Comparison of ENCODE assay signal across 8 cellular contexts in genomic region chr11:62593434-62594044, GRCh38. TPM values are rescaled to one million over a fixed set of nuclear protein-coding genes. Genes with fewer than 3 reads are reported as not detected.
DNase-seq lines count a peak whose midpoint lies in the region; ATAC-seq, FAIRE-seq and TF ChIP-seq lines count a peak whose summit lies in the region.

No MANE protein-coding gene starts in this region.

- H3K4me3 ChIP-seq in A549, result no peak overlapping the region
- no peak overlapping the region for H3K4me3 ChIP-seq in effector memory CD4-positive, alpha-beta T cell (ENCODE audit: insufficient read depth, low read depth, low read length, poor library complexity, severe bottlenecking)
- H3K4me3 ChIP-seq in mucosa of descending colon, result no peak overlapping the region

- H3K36me3 ChIP-seq in effector memory CD4-positive, alpha-beta T cell (ENCODE audit: control insufficient read depth, insufficient read depth, low read length), result peaks cover 48% of the 10 kb centered on the region
- no peaks in the 10 kb centered on the region for H3K36me3 ChIP-seq in mucosa of descending colon (ENCODE audit: low read depth)

- TF ChIP-seq RAD21 in A549 (conservative IDR thresholded peaks at IDR 0.05 in 1 of 2, IDR thresholded peaks at IDR 0.05 in 1 of 2), result peak; percentile 56 to 58; a peak in 4 of 5 replicates

- peak; percentile 63 for TF ChIP-seq CTCF in A549 (IDR thresholded peaks at IDR 0.05)
- TF ChIP-seq CTCF in GM13976 (IDR thresholded peaks at IDR 0.05; ENCODE audit: borderline replicate concordance, control extremely low read depth, extremely low read depth, insufficient read depth, missing control alignments), result peak; percentile 61
- TF ChIP-seq CTCF in mucosa of descending colon (IDR thresholded peaks at IDR 0.05), result peak; percentile 61

- intact Hi-C loops in activated CD4-positive, alpha-beta memory T cell treated with anti-CD3 and anti-CD28 coated beads for 36 hours (cut with micrococcal nuclease), result loop anchor here (1.0 to 5.0 kb wide), 3 partner anchors 101 to 169 kb away; partner anchors contain the start of genes BSCL2, GNG3 and POLR2G
- intact Hi-C loops in mucosa of descending colon (cut with DNase I, micrococcal nuclease), result no loop called here

- H3K4me1 ChIP-seq in A549 (peaks cover 37% of the 10 kb centered on the region), mucosa of descending colon (ENCODE audit: low read depth) (peaks cover 20% of the 10 kb centered on the region)
- peaks cover 25% of the 10 kb centered on the region for H3K4me1 ChIP-seq in effector memory CD4-positive, alpha-beta T cell (ENCODE audit: control insufficient read depth, insufficient read depth, low read length, poor library complexity, severe bottlenecking)

- POLR2A ChIA-PET in A549 (lab: Yijun Ruan, JAX), result interaction anchor here (1.3 to 3.8 kb wide), 3 partner anchors 7 to 248 kb away, joined by 4 to 75 read pairs (median 49); partner anchors contain the start of genes C11orf98, CSKMT and MTA2
- POLR2A ChIA-PET in activated CD4-positive, alpha-beta memory T cell treated with anti-CD3 and anti-CD28 coated beads for 36 hours (lab: Charles Lee), result interaction anchor here (0.6 to 3.3 kb wide), 13 partner anchors 8 to 248 kb away, joined by 3 to 62 read pairs (median 9); partner anchors contain the start of genes BSCL2, C11orf98, CSKMT and EML3

- 60% methylated on average over 13 of the region's 13 CpGs for WGBS in A549 (ENCODE audit: missing lambda C conversion rate)

- no peaks in the 10 kb centered on the region for H3K27me3 ChIP-seq in effector memory CD4-positive, alpha-beta T cell (replicated peaks; ENCODE audit: control insufficient read depth, insufficient read depth, low read length, poor library complexity, severe bottlenecking)

- TF ChIP-seq POLR2A in A549 (IDR thresholded peaks at IDR 0.05; ENCODE audit: low read length), result no peak

- in situ Hi-C loops in GM13976 (cut with MboI; ENCODE audit: low sequenced_read_pairs, unreplicated experiment), result no loop called here

- ATAC-seq in A549 (peak; percentile 49 to 67; a peak in 5 of 6 replicates), mucosa of descending colon (peak; percentile 47), GM21528 (IDR thresholded peaks at IDR 0.05; ENCODE audit: low FRiP score, unreplicated experiment) (no peak)
- no peak for ATAC-seq in stimulated activated memory B cell treated with anti-CD40 and anti-IgM and Interleukin-4, amounts not matched to agents 10 μg/mL and 1 μg/mL and 100 μg/mL, for 72 hours

- H3K27me3 Mint-ChIP-seq in activated CD4-positive, alpha-beta memory T cell treated with anti-CD3 and anti-CD28 coated beads for 36 hours, result no peaks in the 10 kb centered on the region
- no peaks in the 10 kb centered on the region for H3K27me3 Mint-ChIP-seq in stimulated activated memory B cell treated with anti-CD40 and anti-IgM and Interleukin-4, amounts not matched to agents 10 μg/mL and 1 μg/mL and 100 μg/mL, for 72 hours

- H3K4me3 Mint-ChIP-seq in activated CD4-positive, alpha-beta memory T cell treated with anti-CD3 and anti-CD28 coated beads for 36 hours, result peak overlapping the region; percentile 33
- H3K4me3 Mint-ChIP-seq in stimulated activated memory B cell treated with anti-CD40 and anti-IgM and Interleukin-4, amounts not matched to agents 10 μg/mL and 1 μg/mL and 100 μg/mL, for 72 hours, result peak overlapping the region; percentile 25

- FAIRE-seq in A549 (lab: Jason Lieb, UNC), result no peak

- H3K4me1 Mint-ChIP-seq in activated CD4-positive, alpha-beta memory T cell treated with anti-CD3 and anti-CD28 coated beads for 36 hours (ENCODE audit: low read depth), result peaks cover 65% of the 10 kb centered on the region
- H3K4me1 Mint-ChIP-seq in stimulated activated memory B cell treated with anti-CD40 and anti-IgM and Interleukin-4, amounts not matched to agents 10 μg/mL and 1 μg/mL and 100 μg/mL, for 72 hours, result peaks cover 59% of the 10 kb centered on the region

- CTCF ChIA-PET in A549 (lab: Yijun Ruan, JAX), result interaction anchor here (0.8 to 4.9 kb wide), 21 partner anchors 8 to 269 kb away, joined by 3 to 32 read pairs (median 5); partner anchors contain the start of genes B3GAT3, EML3 and ROM1
- CTCF ChIA-PET in activated CD4-positive, alpha-beta memory T cell treated with anti-CD3 and anti-CD28 coated beads for 36 hours (lab: Charles Lee), result interaction anchor here (0.9 to 4.0 kb wide), 14 partner anchors 8 to 198 kb away, joined by 3 to 44 read pairs (median 7); partner anchors contain the start of genes B3GAT3, C11orf98, CSKMT and GANAB

- DNase-seq in A549 (ENCODE audit: low read depth in 1 of 2, low spot score in 1 of 2), result peak; percentile 77 to 88
- DNase-seq in GM13976 (ENCODE audit: low spot score), result peak; percentile 72
- peak; percentile 81 for DNase-seq in NCI-H748 (lab: John Stamatoyannopoulos, UW; ENCODE audit: unreplicated experiment)
- peak; percentile 88 for DNase-seq in activated CD4-positive, alpha-beta memory T cell treated with anti-CD3 and anti-CD28 coated beads for 36 hours
- DNase-seq in effector memory CD4-positive, alpha-beta T cell, result peak; percentile 45 to 68 (median 58)
- peak; percentile 85 to 95 (median 89) for DNase-seq in mucosa of descending colon

- no peak overlapping the region for H3K4me2 ChIP-seq in A549

- H3K9me3 ChIP-seq in A549 (no peaks in the 10 kb centered on the region), mucosa of descending colon (no peaks in the 10 kb centered on the region)
- no peaks in the 10 kb centered on the region for H3K9me3 ChIP-seq in effector memory CD4-positive, alpha-beta T cell (ENCODE audit: control insufficient read depth, low read length)

- peak overlapping the region; percentile 71 for H3K27ac Mint-ChIP-seq in activated CD4-positive, alpha-beta memory T cell treated with anti-CD3 and anti-CD28 coated beads for 36 hours
- H3K27ac Mint-ChIP-seq in stimulated activated memory B cell treated with anti-CD40 and anti-IgM and Interleukin-4, amounts not matched to agents 10 μg/mL and 1 μg/mL and 100 μg/mL, for 72 hours, result peak overlapping the region; percentile 93

- TF ChIP-seq EP300 in A549 (IDR thresholded peaks at IDR 0.05), result no peak

- no peak overlapping the region for H3K27ac ChIP-seq in A549
- peak overlapping the region; percentile 6 for H3K27ac ChIP-seq in effector memory CD4-positive, alpha-beta T cell (ENCODE audit: insufficient read depth, low read length, poor library complexity, severe bottlenecking)

- H3K36me3 Mint-ChIP-seq in activated CD4-positive, alpha-beta memory T cell treated with anti-CD3 and anti-CD28 coated beads for 36 hours, result peaks cover 54% of the 10 kb centered on the region
- H3K36me3 Mint-ChIP-seq in stimulated activated memory B cell treated with anti-CD40 and anti-IgM and Interleukin-4, amounts not matched to agents 10 μg/mL and 1 μg/mL and 100 μg/mL, for 72 hours, result peaks cover 57% of the 10 kb centered on the region

- H3K9me3 Mint-ChIP-seq in activated CD4-positive, alpha-beta memory T cell treated with anti-CD3 and anti-CD28 coated beads for 36 hours, result no peaks in the 10 kb centered on the region
- no peaks in the 10 kb centered on the region for H3K9me3 Mint-ChIP-seq in stimulated activated memory B cell treated with anti-CD40 and anti-IgM and Interleukin-4, amounts not matched to agents 10 μg/mL and 1 μg/mL and 100 μg/mL, for 72 hours

TF ChIP-seq in A549, 52 proteins besides CTCF, POLR2A, EP300 and RAD21 (continues in another document):
- TF ChIP-seq HOXB5 (CRISPR knock-in tag; IDR thresholded peaks at IDR 0.05), result no peak

RNA-seq across cellular contexts. Expression of gene TUT1, which starts 2.2 kb away (rescaled TPM):
- polyA plus RNA-seq in A549 (2011; rRNA removed) (12.9 and 15.5 TPM in 2 replicates), A549 (2017; fragmentation: RNase III; extraction: RNeasy Plus Mini Kit Qiagen cat#74134 plus additional on column Dnase treatment) (9.9 to 11.7 TPM (median 11.1 TPM) in 3 replicates)
- polyA plus RNA-seq in A549 (2012; cell fraction: cytosol; rRNA removed), result 8.9 and 9.9 TPM in 2 replicates
- polyA plus RNA-seq in A549 (2012; cell fraction: nucleus; rRNA removed), result 30.4 and 31.6 TPM in 2 replicates
- 9.4 and 11.7 TPM in 2 replicates for polyA minus RNA-seq in A549 (2011; rRNA and poly(A)+ RNA removed)
- 10 to 100 TPM; 32.7 to 34.2 TPM for total RNA-seq in activated CD4-positive, alpha-beta memory T cell treated with anti-CD3 and anti-CD28 coated beads for 36 hours
- total RNA-seq in mucosa of descending colon, result 10 to 100 TPM; 11.9 to 19.8 (median 13.3) TPM

RNA-seq across cellular contexts. Expression of gene MTA2, which starts 8.1 kb away (rescaled TPM):
- polyA plus RNA-seq in A549 (2011; rRNA removed), result 21.8 and 44.3 TPM in 2 replicates
- 12.5 and 16.1 TPM in 2 replicates for polyA plus RNA-seq in A549 (2012; cell fraction: cytosol; rRNA removed)
- polyA plus RNA-seq in A549 (2012; cell fraction: nucleus; rRNA removed), result 25.7 and 48.5 TPM in 2 replicates
- polyA plus RNA-seq in A549 (2017; fragmentation: RNase III; extraction: RNeasy Plus Mini Kit Qiagen cat#74134 plus additional on column Dnase treatment), result 79.3 to 85.0 TPM (median 84.5 TPM) in 3 replicates
- polyA minus RNA-seq in A549 (2011; rRNA and poly(A)+ RNA removed), result 74.7 and 80.5 TPM in 2 replicates
- total RNA-seq in activated CD4-positive, alpha-beta memory T cell treated with anti-CD3 and anti-CD28 coated beads for 36 hours, result 100 to 1,000 TPM; 166 to 167 TPM
- total RNA-seq in mucosa of descending colon, result 10 to 100 TPM; 70.7 to 92.1 (median 89.6) TPM

RNA-seq across cellular contexts. Expression of gene EML3, which starts 19.0 kb away (rescaled TPM):
- polyA plus RNA-seq in A549 (2011; rRNA removed), result 15.2 and 19.7 TPM in 2 replicates
- 16.7 and 22.6 TPM in 2 replicates for polyA plus RNA-seq in A549 (2012; cell fraction: cytosol; rRNA removed)
- 124 and 129 TPM in 2 replicates for polyA plus RNA-seq in A549 (2012; cell fraction: nucleus; rRNA removed)
- 21.4 to 28.0 TPM (median 27.2 TPM) in 3 replicates for polyA plus RNA-seq in A549 (2017; fragmentation: RNase III; extraction: RNeasy Plus Mini Kit Qiagen cat#74134 plus additional on column Dnase treatment)
- polyA minus RNA-seq in A549 (2011; rRNA and poly(A)+ RNA removed), result 15.4 and 16.7 TPM in 2 replicates
- total RNA-seq in activated CD4-positive, alpha-beta memory T cell treated with anti-CD3 and anti-CD28 coated beads for 36 hours, result 100 to 1,000 TPM; 113 to 116 TPM
- total RNA-seq in mucosa of descending colon, result 10 to 100 TPM; 54.6 to 57.7 (median 57.7) TPM

RNA-seq across cellular contexts. Expression of gene ROM1, which starts 19.5 kb away (rescaled TPM):
- polyA plus RNA-seq in A549 (2011; rRNA removed) (0.92 and 1.6 TPM in 2 replicates), A549 (2017; fragmentation: RNase III; extraction: RNeasy Plus Mini Kit Qiagen cat#74134 plus additional on column Dnase treatment) (2.8 to 3.7 TPM (median 3.2 TPM) in 3 replicates)
- polyA plus RNA-seq in A549 (2012; cell fraction: cytosol; rRNA removed), result 2.0 and 2.4 TPM in 2 replicates
- polyA plus RNA-seq in A549 (2012; cell fraction: nucleus; rRNA removed), result 1.7 and 1.8 TPM in 2 replicates
- 0.24 and 0.37 TPM in 2 replicates for polyA minus RNA-seq in A549 (2011; rRNA and poly(A)+ RNA removed)
- total RNA-seq in activated CD4-positive, alpha-beta memory T cell treated with anti-CD3 and anti-CD28 coated beads for 36 hours, result 1 to 10 TPM; 1.1 to 1.5 TPM
- 10 to 100 TPM in 1 of 3 donors, 1 to 10 TPM in 2; 2.7 to 11.9 (median 3.8) TPM for total RNA-seq in mucosa of descending colon

RNA-seq across cellular contexts. Expression of gene EEF1G, which starts 19.8 kb away (rescaled TPM):
- polyA plus RNA-seq in A549 (2011; rRNA removed), result 1,728 and 1,795 TPM in 2 replicates
- polyA plus RNA-seq in A549 (2012; cell fraction: cytosol; rRNA removed), result 1,512 and 1,621 TPM in 2 replicates
- 865 and 1,060 TPM in 2 replicates for polyA plus RNA-seq in A549 (2012; cell fraction: nucleus; rRNA removed)
- polyA plus RNA-seq in A549 (2017; fragmentation: RNase III; extraction: RNeasy Plus Mini Kit Qiagen cat#74134 plus additional on column Dnase treatment), result 1,570 to 1,588 TPM (median 1,580 TPM) in 3 replicates
- polyA minus RNA-seq in A549 (2011; rRNA and poly(A)+ RNA removed), result 1,998 and 2,695 TPM in 2 replicates
- total RNA-seq in activated CD4-positive, alpha-beta memory T cell treated with anti-CD3 and anti-CD28 coated beads for 36 hours, result 1,000 to 10,000 TPM; 1,956 to 1,989 TPM
- 1,000 to 10,000 TPM; 1,059 to 1,365 (median 1,164) TPM for total RNA-seq in mucosa of descending colon

Comparison
In these comparisons a context has a peak if more than half of its experiments do, and no peak if none do; other contexts are left out.
1. ATAC-seq: peak in A549 (2 of 2) and mucosa of descending colon (single experiment); none in stimulated activated memory B cell treated with anti-CD40 and anti-IgM and Interleukin-4, amounts not matched to agents 10 μg/mL and 1 μg/mL and 100 μg/mL, for 72 hours (single experiment) and GM21528 (single experiment).
2. Peak in every context shown above with its lines, with median percentiles within 50 percentile points of each other: DNase-seq and CTCF ChIP-seq.